ENCODE assay signal across 21 cellular contexts in genomic region chr11:111719379-111719778, GRCh38. TPM values are rescaled to one million over a fixed set of nuclear protein-coding genes. Genes with fewer than 3 reads are reported as not detected.
A peak's percentile ranks its signal among the peaks of the same experiment; 100 is the strongest.
DNase-seq lines count a peak whose midpoint lies in the region; ATAC-seq and TF ChIP-seq lines count a peak whose summit lies in the region.
"Had no signal": no experiment of that assay in that cellular context is flagged by ENCODE, and none has a peak within 500 bp of the region (broad histone marks: within the 10 kb centered on the region; RNA-seq: fewer than 3 reads in every experiment).

No MANE protein-coding gene starts in this region.

- peaks cover 14% of the 10 kb centered on the region for H3K36me3 Mint-ChIP-seq in T-helper 1 cell treated with Interleukin-12 subunit alpha and Interleukin-12 subunit beta and Interleukin-4 antibody, amounts not matched to agents 30 μg/mL and 1 μg/mL, for 36 hours (ENCODE audit: low read depth)

- H3K36me3 ChIP-seq in urinary bladder (ENCODE audit: insufficient read depth) (peaks cover 6% of the 10 kb centered on the region), testis (ENCODE audit: low read depth, missing control alignments) (no peaks in the 10 kb centered on the region)

- no peak for TF ChIP-seq POLR2A in testis (IDR thresholded peaks at IDR 0.05)

- in situ Hi-C loops in astrocyte of the spinal cord (cut with HindIII; ENCODE audit: low sequenced_read_pairs): no loop called here

- no peaks in the 10 kb centered on the region for H3K9me3 ChIP-seq in testis
- H3K9me3 ChIP-seq: spleen, tibial nerve had no signal

- no peak for ATAC-seq in HG03442 (IDR thresholded peaks at IDR 0.05; ENCODE audit: unreplicated experiment)
- no peak for ATAC-seq in GM21576 (IDR thresholded peaks at IDR 0.05; ENCODE audit: unreplicated experiment)
- ATAC-seq: naive thymus-derived CD4-positive, alpha-beta T cell; T-helper 17 cell had no signal

- H3K27me3 Mint-ChIP-seq in T-helper 1 cell treated with Interleukin-12 subunit alpha and Interleukin-12 subunit beta and Interleukin-4 antibody, amounts not matched to agents 30 μg/mL and 1 μg/mL, for 36 hours (ENCODE audit: low read depth): no peaks in the 10 kb centered on the region
- H3K27me3 Mint-ChIP-seq: activated B cell treated with CpG ODN at 0.5 μM for 24 hours; dendritic cell treated with granulocyte-macrophage colony-stimulating factor and Interleukin-4, amounts not matched to agents 40 ng/mL and 50 ng/mL, for 4 days; naive thymus-derived CD4-positive, alpha-beta T cell; T-helper 17 cell had no signal

- H3K27ac Mint-ChIP-seq in T-helper 1 cell treated with Interleukin-12 subunit alpha and Interleukin-12 subunit beta and Interleukin-4 antibody, amounts not matched to agents 30 μg/mL and 1 μg/mL, for 36 hours: peak overlapping the region; percentile 36
- H3K27ac Mint-ChIP-seq: activated B cell treated with CpG ODN at 0.5 μM for 24 hours; activated T-helper 2 cell treated with anti-CD3 and anti-CD28 coated beads, Interferon-gamma antibody, Interleukin-2, Interleukin-4, amounts not matched to agents 10 μg/mL and 5 μg/mL and 100 μg/mL, durations not matched to agents 14 hours and 24 hours and 36 hours; dendritic cell treated with granulocyte-macrophage colony-stimulating factor and Interleukin-4, amounts not matched to agents 40 ng/mL and 50 ng/mL, for 4 days; naive thymus-derived CD4-positive, alpha-beta T cell; T-helper 17 cell had no signal

- no peaks in the 10 kb centered on the region for H3K9me3 Mint-ChIP-seq in T-helper 1 cell treated with Interleukin-12 subunit alpha and Interleukin-12 subunit beta and Interleukin-4 antibody, amounts not matched to agents 30 μg/mL and 1 μg/mL, for 36 hours
- H3K9me3 Mint-ChIP-seq: activated T-helper 2 cell treated with anti-CD3 and anti-CD28 coated beads, Interferon-gamma antibody, Interleukin-2, Interleukin-4, amounts not matched to agents 10 μg/mL and 5 μg/mL and 100 μg/mL, durations not matched to agents 14 hours and 24 hours and 36 hours; dendritic cell treated with granulocyte-macrophage colony-stimulating factor and Interleukin-4, amounts not matched to agents 40 ng/mL and 50 ng/mL, for 4 days; naive thymus-derived CD4-positive, alpha-beta T cell had no signal

- intact Hi-C loops in testis (cut with DNase I; ENCODE audit: low total_unique reads): no loop called here

- peaks cover 2% of the 10 kb centered on the region for H3K4me1 Mint-ChIP-seq in T-helper 1 cell treated with Interleukin-12 subunit alpha and Interleukin-12 subunit beta and Interleukin-4 antibody, amounts not matched to agents 30 μg/mL and 1 μg/mL, for 36 hours (ENCODE audit: low read depth)

- no peak overlapping the region for H3K4me3 Mint-ChIP-seq in T-helper 1 cell treated with Interleukin-12 subunit alpha and Interleukin-12 subunit beta and Interleukin-4 antibody, amounts not matched to agents 30 μg/mL and 1 μg/mL, for 36 hours
- H3K4me3 Mint-ChIP-seq: activated B cell treated with CpG ODN at 0.5 μM for 24 hours; dendritic cell treated with granulocyte-macrophage colony-stimulating factor and Interleukin-4, amounts not matched to agents 40 ng/mL and 50 ng/mL, for 4 days; naive thymus-derived CD4-positive, alpha-beta T cell; T-helper 17 cell had no signal

- H3K4me1 ChIP-seq in urinary bladder (ENCODE audit: insufficient read depth) (no peaks in the 10 kb centered on the region), testis (no peaks in the 10 kb centered on the region)

- DNase-seq in T-helper 1 cell: no peak
- peak; percentile 42 for DNase-seq in astrocyte of the spinal cord (ENCODE audit: low read depth, low spot score)
- DNase-seq in fibroblast of the aortic adventitia (ENCODE audit: low read depth): peak; percentile 49
- no peak for DNase-seq in testis
- DNase-seq: 8988T; activated B cell treated with CpG ODN at 0.5 μM for 24 hours; DMS153; naive thymus-derived CD4-positive, alpha-beta T cell; NCI-H187; NCI-H446; Right ventricle myocardium superior; spleen; T-helper 17 cell had no signal

- H3K27me3 ChIP-seq in testis: no peaks in the 10 kb centered on the region
- H3K27me3 ChIP-seq: spleen, tibial nerve had no signal

- H3K4me3 ChIP-seq in astrocyte of the spinal cord (ENCODE audit: low read depth, low read length) (no peak overlapping the region), fibroblast of the aortic adventitia (ENCODE audit: low read depth, low read length) (no peak overlapping the region), urinary bladder (ENCODE audit: low read depth, low read length) (no peak overlapping the region), testis (no peak overlapping the region)
- H3K4me3 ChIP-seq: spleen, tibial nerve had no signal

- H3K27ac ChIP-seq in urinary bladder (ENCODE audit: low read depth) (peak overlapping the region; percentile 40), testis (no peak overlapping the region)
- H3K27ac ChIP-seq: C4-2B, spleen had no signal

- WGBS in urinary bladder: 88% methylated on average over 2 of the region's 2 CpGs
- WGBS in testis, 2 donors: 93 to 95% methylated on average over 2 of the region's 2 CpGs

- TF ChIP-seq CTCF in astrocyte of the spinal cord (IDR thresholded peaks at IDR 0.05; ENCODE audit: low read depth, low read length) (no peak), fibroblast of the aortic adventitia (IDR thresholded peaks at IDR 0.05; ENCODE audit: insufficient read depth, low read length) (no peak), testis (IDR thresholded peaks at IDR 0.05) (no peak)

RNA-seq across cellular contexts. Expression of gene PPP2R1B, which starts 46.8 kb away (rescaled TPM):
- 18.4 and 27.1 TPM in 2 replicates for total RNA-seq in fibroblast of the aortic adventitia (ENCODE audit: low replicate concordance)
- total RNA-seq in urinary bladder: 22.7 TPM
- polyA plus RNA-seq in urinary bladder: 6.8 TPM
- total RNA-seq in testis: 10 to 100 TPM; 67.2 to 75.8 TPM
- 115 TPM for polyA plus RNA-seq in testis (ENCODE audit: insufficient read depth, low read depth, low replicate concordance)

Comparison
In these comparisons a context has a peak if more than half of its experiments do, and no peak if none do; other contexts are left out.
1. DNase-seq: peak in astrocyte of the spinal cord (single experiment) and fibroblast of the aortic adventitia (single experiment); none in T-helper 1 cell (0 of 5) and testis (single experiment).